23 cellular contexts compared by ENCODE assay signal in the genomic region with DNA sequence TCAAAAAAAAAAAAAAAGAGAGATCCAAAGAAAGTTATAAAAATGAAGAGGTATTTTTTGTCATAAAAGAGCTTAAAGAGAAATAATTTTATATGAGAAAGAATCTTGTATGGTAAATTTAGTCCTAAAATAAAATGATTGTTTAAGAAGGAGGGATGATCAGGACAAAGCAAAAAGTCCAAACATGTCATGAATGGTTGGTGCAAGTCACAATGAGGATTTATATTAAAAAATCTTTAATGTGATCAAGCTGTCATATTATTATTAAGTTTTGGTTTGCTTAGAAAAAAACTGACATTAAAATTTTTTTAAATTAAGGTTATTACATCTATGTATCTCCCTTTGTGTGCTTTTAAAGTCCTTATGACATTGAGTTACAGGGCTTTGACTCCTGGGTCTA.
"Had no signal": no experiment of that assay in that cellular context is flagged by ENCODE, and none has a peak within 500 bp of the region (broad histone marks: within the 10 kb centered on the region; RNA-seq: fewer than 3 reads in every experiment).

No MANE protein-coding gene starts in this region.

- H3K27ac ChIP-seq: colonic mucosa, epithelial cell of prostate, esophagus squamous epithelium, gastrocnemius medialis, heart right ventricle, left lung, lower lobe of right lung had no signal

- H3K9me3 ChIP-seq: colonic mucosa, gastrocnemius medialis had no signal

- H3K36me3 ChIP-seq: colonic mucosa, esophagus squamous epithelium, gastrocnemius medialis, heart right ventricle, left lung, lower lobe of right lung had no signal

- H3K4me1 ChIP-seq: colonic mucosa, esophagus squamous epithelium, gastrocnemius medialis, heart right ventricle, left lung, lower lobe of right lung had no signal

- H3K4me3 ChIP-seq: colonic mucosa, esophagus squamous epithelium, gastrocnemius medialis, heart right ventricle, left lung, lower lobe of right lung had no signal

- DNase-seq: colonic mucosa; cortex of kidney; effector CD8-positive, alpha-beta T cell; effector memory CD8-positive, alpha-beta T cell; endodermal cell; erythroblast; esophagus squamous epithelium; foreskin fibroblast; foreskin melanocyte; gastrocnemius medialis; glutamatergic neuron; head of caudate nucleus; heart right ventricle; hippocampal formation; left cardiac atrium; left lung; left ventricle myocardium superior; lower lobe of right lung; mesenchymal stem cell; midbrain; naive thymus-derived CD4-positive, alpha-beta T cell had no signal

- ATAC-seq: effector memory CD8-positive, alpha-beta T cell; esophagus mucosa; gastrocnemius medialis; heart right ventricle; left cardiac atrium; left lung; left ventricle myocardium superior; lower lobe of right lung; naive thymus-derived CD4-positive, alpha-beta T cell had no signal
